In the genomic region with DNA sequence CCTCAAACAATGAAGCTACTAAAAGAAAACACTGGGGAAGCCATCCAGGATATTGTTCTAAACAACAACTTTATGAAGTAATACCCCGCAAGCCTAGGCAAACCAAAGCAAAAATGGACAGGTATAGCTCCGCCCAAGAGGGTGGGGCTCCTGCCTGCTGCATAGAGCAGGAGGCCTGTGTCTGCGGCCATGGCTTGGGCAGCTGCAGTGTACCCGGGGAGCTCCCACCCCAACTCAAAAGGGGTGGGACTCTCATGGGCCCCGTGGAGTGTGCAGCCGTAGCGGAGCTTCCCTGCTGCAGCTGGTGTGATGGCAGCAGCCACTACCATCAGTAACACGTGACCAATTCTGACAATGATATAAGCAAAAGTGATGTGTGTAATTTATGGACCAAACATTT, we compare ENCODE assay signal across 1 cellular context.
TF ChIP-seq lines count a peak whose summit lies in the region.

No MANE protein-coding gene starts in this region.

TF ChIP-seq in K562, 482 proteins besides CTCF, POLR2A, EP300 and RAD21 (continued from another document):
- TF ChIP-seq, protein P1, sequence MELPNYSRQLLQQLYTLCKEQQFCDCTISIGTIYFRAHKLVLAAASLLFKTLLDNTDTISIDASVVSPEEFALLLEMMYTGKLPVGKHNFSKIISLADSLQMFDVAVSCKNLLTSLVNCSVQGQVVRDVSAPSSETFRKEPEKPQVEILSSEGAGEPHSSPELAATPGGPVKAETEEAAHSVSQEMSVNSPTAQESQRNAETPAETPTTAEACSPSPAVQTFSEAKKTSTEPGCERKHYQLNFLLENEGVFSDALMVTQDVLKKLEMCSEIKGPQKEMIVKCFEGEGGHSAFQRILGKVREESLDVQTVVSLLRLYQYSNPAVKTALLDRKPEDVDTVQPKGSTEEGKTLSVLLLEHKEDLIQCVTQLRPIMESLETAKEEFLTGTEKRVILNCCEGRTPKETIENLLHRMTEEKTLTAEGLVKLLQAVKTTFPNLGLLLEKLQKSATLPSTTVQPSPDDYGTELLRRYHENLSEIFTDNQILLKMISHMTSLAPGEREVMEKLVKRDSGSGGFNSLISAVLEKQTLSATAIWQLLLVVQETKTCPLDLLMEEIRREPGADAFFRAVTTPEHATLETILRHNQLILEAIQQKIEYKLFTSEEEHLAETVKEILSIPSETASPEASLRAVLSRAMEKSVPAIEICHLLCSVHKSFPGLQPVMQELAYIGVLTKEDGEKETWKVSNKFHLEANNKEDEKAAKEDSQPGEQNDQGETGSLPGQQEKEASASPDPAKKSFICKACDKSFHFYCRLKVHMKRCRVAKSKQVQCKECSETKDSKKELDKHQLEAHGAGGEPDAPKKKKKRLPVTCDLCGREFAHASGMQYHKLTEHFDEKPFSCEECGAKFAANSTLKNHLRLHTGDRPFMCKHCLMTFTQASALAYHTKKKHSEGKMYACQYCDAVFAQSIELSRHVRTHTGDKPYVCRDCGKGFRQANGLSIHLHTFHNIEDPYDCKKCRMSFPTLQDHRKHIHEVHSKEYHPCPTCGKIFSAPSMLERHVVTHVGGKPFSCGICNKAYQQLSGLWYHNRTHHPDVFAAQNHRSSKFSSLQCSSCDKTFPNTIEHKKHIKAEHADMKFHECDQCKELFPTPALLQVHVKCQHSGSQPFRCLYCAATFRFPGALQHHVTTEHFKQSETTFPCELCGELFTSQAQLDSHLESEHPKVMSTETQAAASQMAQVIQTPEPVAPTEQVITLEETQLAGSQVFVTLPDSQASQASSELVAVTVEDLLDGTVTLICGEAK (IDR thresholded peaks at IDR 0.05), result peak; percentile 61
- TF ChIP-seq, protein P1 (CRISPR knock-in tag; IDR thresholded peaks at IDR 0.05), result 0 out of 2 replicates have a peak, but pooled peaks have one; percentile 45
TF ChIP-seq in K562: peak in this region for 3.
